Comparison of ENCODE assay signal across 25 cellular contexts in genomic region chr11:105135873-105136272, GRCh38. TPM values are rescaled to one million over a fixed set of nuclear protein-coding genes. Genes with fewer than 3 reads are reported as not detected.
A peak's percentile ranks its signal among the peaks of the same experiment; 100 is the strongest.
DNase-seq lines count a peak whose midpoint lies in the region; TF ChIP-seq lines count a peak whose summit lies in the region.
"Had no signal": no experiment of that assay in that cellular context is flagged by ENCODE, and none has a peak within 500 bp of the region (broad histone marks: within the 10 kb centered on the region; RNA-seq: fewer than 3 reads in every experiment).

No MANE protein-coding gene starts in this region.

- H3K27me3 ChIP-seq in breast epithelium (no peaks in the 10 kb centered on the region), WERI-Rb-1 (ENCODE audit: insufficient read depth, low read depth, severe bottlenecking) (no peaks in the 10 kb centered on the region), ascending aorta (no peaks in the 10 kb centered on the region)
- H3K27me3 ChIP-seq: BE2C; BLaER1 treated with 17β-estradiol and CSF1 and Interleukin-3, amounts not matched to agents 10 nM and 100 nM had no signal

- H3K9me3 ChIP-seq in breast epithelium, result peaks cover 6 to 7% of the 10 kb centered on the region in 2 donors
- peaks cover 3% of the 10 kb centered on the region for H3K9me3 ChIP-seq in WERI-Rb-1 (ENCODE audit: severe bottlenecking)
- H3K9me3 ChIP-seq in ascending aorta, result no peaks in the 10 kb centered on the region
- H3K9me3 ChIP-seq: A549, BE2C had no signal

- no peak overlapping the region for H3K27ac ChIP-seq in breast epithelium
- H3K27ac ChIP-seq in WERI-Rb-1, result no peak overlapping the region
- H3K27ac ChIP-seq in ascending aorta, result no peak overlapping the region
- H3K27ac ChIP-seq: A549; BLaER1 treated with 17β-estradiol and CSF1 and Interleukin-3, amounts not matched to agents 10 nM and 100 nM; GM23248 had no signal

- no TSS peak for BruUV-seq in MCF 10A (replicated peaks; lab: Mats Ljungman, UMichigan)

- H3K27ac Mint-ChIP-seq in MCF 10A (ENCODE audit: low read depth, unreplicated experiment) (peak overlapping the region; percentile 3), nephron progenitor cell (peak overlapping the region; percentile 73), osteocyte (ENCODE audit: unreplicated experiment) (no peak overlapping the region)
- H3K27ac Mint-ChIP-seq: CD14-positive monocyte; CD4-positive, alpha-beta T cell; CD8-positive, alpha-beta memory T cell had no signal

- H3K36me3 ChIP-seq in breast epithelium (no peaks in the 10 kb centered on the region), WERI-Rb-1 (no peaks in the 10 kb centered on the region), ascending aorta (no peaks in the 10 kb centered on the region)
- H3K36me3 ChIP-seq: BE2C; BLaER1 treated with 17β-estradiol and CSF1 and Interleukin-3, amounts not matched to agents 10 nM and 100 nM had no signal

- H3K4me1 Mint-ChIP-seq in MCF 10A (ENCODE audit: insufficient read depth, unreplicated experiment) (peaks cover 33% of the 10 kb centered on the region), nephron progenitor cell (peaks cover 9% of the 10 kb centered on the region), osteocyte (ENCODE audit: unreplicated experiment) (no peaks in the 10 kb centered on the region)
- H3K4me1 Mint-ChIP-seq: CD14-positive monocyte; CD8-positive, alpha-beta memory T cell had no signal

- H3K4me1 ChIP-seq in breast epithelium (no peaks in the 10 kb centered on the region), ascending aorta (no peaks in the 10 kb centered on the region)
- H3K4me1 ChIP-seq: A549; BE2C; BLaER1 treated with 17β-estradiol and CSF1 and Interleukin-3, amounts not matched to agents 10 nM and 100 nM had no signal

- POLR2A ChIA-PET in MCF 10A (lab: Yijun Ruan, JAX), result interaction anchor here (1.0 to 1.2 kb wide), 2 partner anchors 9 to 94 kb away, joined by 3 to 5 read pairs; no protein-coding TSS in a partner anchor

- H3K9me3 Mint-ChIP-seq in MCF 10A (ENCODE audit: unreplicated experiment), result peaks cover 8% of the 10 kb centered on the region
- H3K9me3 Mint-ChIP-seq in nephron progenitor cell, result peaks cover 19% of the 10 kb centered on the region
- H3K9me3 Mint-ChIP-seq in osteocyte (ENCODE audit: unreplicated experiment), result peaks cover 6% of the 10 kb centered on the region

- DNase-seq in MCF 10A (ENCODE audit: unreplicated experiment) (no peak), breast epithelium (ENCODE audit: low spot score in 2 of 2) (no peak), WERI-Rb-1 (peak; percentile 66), nephron progenitor cell (no peak), ascending aorta (ENCODE audit: low spot score in 2 of 2) (no peak), osteocyte (ENCODE audit: extremely low spot score, unreplicated experiment) (no peak), NCI-H2081 treated with DMSO at 0.1 percent for 48 hours (lab: John Stamatoyannopoulos, UW) (no peak)
- DNase-seq: 8988T; ACHN; AML-193; BE2C; CD4-positive, alpha-beta T cell; CD8-positive, alpha-beta memory T cell; DMS 273 treated with DMSO at 0.1 percent for 48 hours; DMS79; EL; GDM1; GM23248; H7; HCEC 1CT had no signal

- H3K27me3 Mint-ChIP-seq in MCF 10A (ENCODE audit: insufficient read depth, unreplicated experiment), result no peaks in the 10 kb centered on the region
- H3K27me3 Mint-ChIP-seq in nephron progenitor cell (ENCODE audit: low read depth, poor library complexity), result peaks cover 12% of the 10 kb centered on the region
- no peaks in the 10 kb centered on the region for H3K27me3 Mint-ChIP-seq in osteocyte (ENCODE audit: unreplicated experiment)
- H3K27me3 Mint-ChIP-seq: CD4-positive, alpha-beta T cell had no signal

- intact Hi-C loops in MCF 10A (cut with micrococcal nuclease) (loop anchor here (10.0 kb wide), 1 partner anchor 91 kb away; the partner anchor contains the start of gene CARD16), breast epithelium (cut with DNase I; ENCODE audit: low total_unique reads) (no loop called here), ascending aorta (cut with DNase I) (no loop called here)

- TF ChIP-seq CTCF in MCF 10A (IDR thresholded peaks at IDR 0.05; ENCODE audit: unreplicated experiment), result no peak
- TF ChIP-seq CTCF in breast epithelium (IDR thresholded peaks at IDR 0.05), result no peak
- no peak for TF ChIP-seq CTCF in WERI-Rb-1 (IDR thresholded peaks at IDR 0.05; ENCODE audit: low read depth, low read length)
- TF ChIP-seq CTCF in nephron progenitor cell (IDR thresholded peaks at IDR 0.05), result no peak
- no peak for TF ChIP-seq CTCF in ascending aorta (IDR thresholded peaks at IDR 0.05)
- TF ChIP-seq CTCF in osteocyte (IDR thresholded peaks at IDR 0.05), result no peak

- CTCF ChIA-PET in MCF 10A (lab: Yijun Ruan, JAX), result interaction anchor here (1.0 to 1.5 kb wide), 3 partner anchors 12 to 142 kb away, joined by 3 to 7 read pairs (median 4); no protein-coding TSS in a partner anchor

- H3K4me3 Mint-ChIP-seq in MCF 10A (ENCODE audit: unreplicated experiment) (no peak overlapping the region), nephron progenitor cell (no peak overlapping the region), osteocyte (ENCODE audit: unreplicated experiment) (no peak overlapping the region)
- H3K4me3 Mint-ChIP-seq: CD14-positive monocyte; CD4-positive, alpha-beta T cell; CD8-positive, alpha-beta memory T cell had no signal

- H3K4me3 ChIP-seq in breast epithelium (no peak overlapping the region), WERI-Rb-1 (ENCODE audit: low read depth, low read length) (no peak overlapping the region), ascending aorta (no peak overlapping the region)
- H3K4me3 ChIP-seq: A549; BLaER1 treated with 17β-estradiol and CSF1 and Interleukin-3, amounts not matched to agents 10 nM and 100 nM; GM12878; GM23248 had no signal

- TF ChIP-seq POLR2A in breast epithelium (IDR thresholded peaks at IDR 0.05), result no peak

- H3K36me3 Mint-ChIP-seq in MCF 10A (ENCODE audit: insufficient read depth, unreplicated experiment) (no peaks in the 10 kb centered on the region), nephron progenitor cell (ENCODE audit: low read depth) (no peaks in the 10 kb centered on the region), osteocyte (ENCODE audit: unreplicated experiment) (no peaks in the 10 kb centered on the region)
- H3K36me3 Mint-ChIP-seq: CD14-positive monocyte had no signal

RNA-seq across cellular contexts. Expression of gene CARD18, which starts 3.7 kb away (rescaled TPM):
- total RNA-seq in MCF 10A (2022) (not detected in 2 replicates), breast epithelium (not detected), ascending aorta (not detected), osteocyte (not detected in 2 replicates)
- total RNA-seq: CD4-positive, alpha-beta T cell; CD8-positive, alpha-beta memory T cell; GM12878; GM23248; H1; H7 had no signal
